11 cellular contexts compared by ENCODE assay signal in genomic region chr15:78840661-78841060, GRCh38. TPM values are rescaled to one million over a fixed set of nuclear protein-coding genes. Genes with fewer than 3 reads are reported as not detected.
DNase-seq lines count a peak whose midpoint lies in the region; ATAC-seq, FAIRE-seq and TF ChIP-seq lines count a peak whose summit lies in the region.
"Had no signal": no experiment of that assay in that cellular context is flagged by ENCODE, and none has a peak within 500 bp of the region (broad histone marks: within the 10 kb centered on the region; RNA-seq: fewer than 3 reads in every experiment).

No MANE protein-coding gene starts in this region.

- no peaks in the 10 kb centered on the region for H3K36me3 Mint-ChIP-seq in osteocyte (ENCODE audit: unreplicated experiment)

- no peak for FAIRE-seq in bronchial epithelial cell (lab: Jason Lieb, UNC)
- FAIRE-seq: colon had no signal

- TF ChIP-seq CTCF in NB4 (IDR thresholded peaks at IDR 0.05; ENCODE audit: low read depth, low read length) = no peak
- TF ChIP-seq CTCF in bronchial epithelial cell (IDR thresholded peaks at IDR 0.05; ENCODE audit: insufficient read depth, low read length, severe bottlenecking) = no peak
- TF ChIP-seq CTCF in osteocyte (IDR thresholded peaks at IDR 0.05) = no peak
- no peak for TF ChIP-seq CTCF in omental fat pad (IDR thresholded peaks at IDR 0.05)

- ATAC-seq in GM18867 (IDR thresholded peaks at IDR 0.05; ENCODE audit: unreplicated experiment) (peak; percentile 50), omental fat pad (ENCODE audit: low FRiP score) (no peak), HG03139 (IDR thresholded peaks at IDR 0.05; ENCODE audit: unreplicated experiment) (no peak), GM21526 (IDR thresholded peaks at IDR 0.05; ENCODE audit: low FRiP score, unreplicated experiment) (no peak)

- H3K9me3 Mint-ChIP-seq in osteocyte (ENCODE audit: unreplicated experiment) = no peaks in the 10 kb centered on the region

- DNase-seq in NB4 (ENCODE audit: low read depth) = peak; percentile 78
- DNase-seq in bronchial epithelial cell (ENCODE audit: low read depth) = peak; percentile 19
- no peak for DNase-seq in osteocyte (ENCODE audit: extremely low spot score, unreplicated experiment)
- DNase-seq in omental fat pad (ENCODE audit: low spot score) = no peak
- no peak for DNase-seq in NCI-H2196 treated with DMSO at 0.1 percent for 48 hours (lab: John Stamatoyannopoulos, UW; ENCODE audit: unreplicated experiment)
- DNase-seq: hypothalamus, NCI-H1694 had no signal

- H3K27me3 Mint-ChIP-seq in osteocyte (ENCODE audit: unreplicated experiment) = peaks cover 4% of the 10 kb centered on the region

- H3K36me3 ChIP-seq in bronchial epithelial cell (ENCODE audit: control insufficient read depth, insufficient read depth, low read length) = no peaks in the 10 kb centered on the region

- H3K4me3 ChIP-seq in NB4 (ENCODE audit: low read depth, low read length) = no peak overlapping the region
- H3K4me3 ChIP-seq in bronchial epithelial cell (ENCODE audit: low read depth, low read length) = no peak overlapping the region

- H3K4me1 Mint-ChIP-seq in osteocyte (ENCODE audit: unreplicated experiment) = peaks cover 28% of the 10 kb centered on the region

- no peaks in the 10 kb centered on the region for H3K27me3 ChIP-seq in bronchial epithelial cell (ENCODE audit: control insufficient read depth, insufficient read depth, low read length)

- H3K27ac Mint-ChIP-seq in osteocyte (ENCODE audit: unreplicated experiment) = peak overlapping the region; percentile 23

- no peak for TF ChIP-seq POLR2A in NB4 (IDR thresholded peaks at IDR 0.05; ENCODE audit: extremely low read depth, insufficient read length)

- no peak overlapping the region for H3K4me3 Mint-ChIP-seq in osteocyte (ENCODE audit: unreplicated experiment)

RNA-seq across cellular contexts. Expression of gene ADAMTS7, which starts 29.4 kb away (rescaled TPM):
- 0.51 and 0.53 TPM in 2 replicates for total RNA-seq in bronchial epithelial cell
- total RNA-seq in osteocyte = 188 and 193 TPM in 2 replicates
- 1 to 10 TPM; 4.4 to 7.8 (median 6.3) TPM for total RNA-seq in omental fat pad

RNA-seq across cellular contexts. Expression of gene MORF4L1, which starts 32.0 kb away (rescaled TPM):
- 216 and 296 TPM in 2 replicates for total RNA-seq in bronchial epithelial cell
- 466 and 488 TPM in 2 replicates for total RNA-seq in osteocyte
- total RNA-seq in omental fat pad = 100 to 1,000 TPM; 302 to 390 (median 316) TPM

Comparison
In these comparisons a context has a peak if more than half of its experiments do, and no peak if none do; other contexts are left out.
1. DNase-seq: peak in NB4 (single experiment) and bronchial epithelial cell (single experiment); none in osteocyte (single experiment), omental fat pad (single experiment) and NCI-H2196 treated with DMSO at 0.1 percent for 48 hours (single experiment).
2. RNA of gene ADAMTS7, which starts 29.4 kb away (total RNA-seq): 188 to 193 TPM in osteocyte; 4.4 to 7.8 TPM in omental fat pad and 0.51 to 0.53 TPM in bronchial epithelial cell; every median in the first group is over 10 times any median in the second.